ENCODE assay signal across 11 cellular contexts in genomic region chr6:83086751-83087150, GRCh38. TPM values are rescaled to one million over a fixed set of nuclear protein-coding genes. Genes with fewer than 3 reads are reported as not detected.
DNase-seq lines count a peak whose midpoint lies in the region; ATAC-seq, FAIRE-seq and TF ChIP-seq lines count a peak whose summit lies in the region.
"Had no signal": no experiment of that assay in that cellular context is flagged by ENCODE, and none has a peak within 500 bp of the region (broad histone marks: within the 10 kb centered on the region; RNA-seq: fewer than 3 reads in every experiment).

No MANE protein-coding gene starts in this region.

- DNase-seq in GM12892 (ENCODE audit: insufficient read length): peak; percentile 18
- peak; percentile 30 for DNase-seq in GM19238 (ENCODE audit: insufficient read length, low spot score)
- peak; percentile 4 for DNase-seq in MV-4-11 (lab: John Stamatoyannopoulos, UW)
- DNase-seq in mesenteric fat pad (ENCODE audit: low spot score): no peak
- DNase-seq in erythroblast (lab: John Stamatoyannopoulos, UW): no peak
- no peak for DNase-seq in NK-92 (lab: John Stamatoyannopoulos, UW; ENCODE audit: unreplicated experiment)
- no peak for DNase-seq in NCI-H1105 treated with DMSO at 0.1 percent for 48 hours (lab: John Stamatoyannopoulos, UW)
- DNase-seq: HCEC 1CT, NCI-H187 treated with DMSO at 0.1 percent for 48 hours, SW 1271 had no signal

- TF ChIP-seq POLR2A in GM12892 (IDR thresholded peaks at IDR 0.05; ENCODE audit: low read depth, low read length) (0 out of 2 replicates have a peak, but pooled peaks have one; percentile 37), erythroblast (IDR thresholded peaks at IDR 0.05; ENCODE audit: low read length) (no peak)

- peak; percentile 97 for ATAC-seq in HG02840 (IDR thresholded peaks at IDR 0.05; ENCODE audit: low FRiP score, unreplicated experiment)

- FAIRE-seq in GM12892 (lab: Jason Lieb, UNC): peak; percentile 56

RNA-seq across cellular contexts. Expression of gene DOP1A, which starts 19.3 kb away (rescaled TPM):
- polyA plus RNA-seq in GM12892 (2012; ENCODE audit: missing spikeins): 12.2 TPM
- 17.1 TPM for total RNA-seq in mesenteric fat pad

RNA-seq across cellular contexts. Expression of gene UBE3D, which starts 21.1 kb away (rescaled TPM):
- polyA plus RNA-seq in GM12892 (2012; ENCODE audit: missing spikeins): 4.5 TPM
- 4.2 TPM for total RNA-seq in mesenteric fat pad

Comparison
In these comparisons a context has a peak if more than half of its experiments do, and no peak if none do; other contexts are left out.
1. DNase-seq: peak in GM12892 (single experiment), GM19238 (single experiment) and MV-4-11 (single experiment); none in mesenteric fat pad (single experiment), erythroblast (0 of 2), NK-92 (single experiment) and NCI-H1105 treated with DMSO at 0.1 percent for 48 hours (single experiment).